ENCODE assay signal across 22 cellular contexts in genomic region chr10:70140297-70140696, GRCh38. TPM values are rescaled to one million over a fixed set of nuclear protein-coding genes. Genes with fewer than 3 reads are reported as not detected.
A peak's percentile ranks its signal among the peaks of the same experiment; 100 is the strongest.
DNase-seq lines count a peak whose midpoint lies in the region; ATAC-seq, FAIRE-seq and TF ChIP-seq lines count a peak whose summit lies in the region.
"Had no signal": no experiment of that assay in that cellular context is flagged by ENCODE, and none has a peak within 500 bp of the region (broad histone marks: within the 10 kb centered on the region; RNA-seq: fewer than 3 reads in every experiment).

No MANE protein-coding gene starts in this region.

- no peak for TF ChIP-seq EP300 in HepG2 (IDR thresholded peaks at IDR 0.05; ENCODE audit: low read depth in 2 of 2, low read length in 2 of 2)
- no peak for TF ChIP-seq EP300 in HepG2 (CRISPR knock-in tag; IDR thresholded peaks at IDR 0.05; ENCODE audit: borderline replicate concordance)
- TF ChIP-seq EP300 in K562 (IDR thresholded peaks at IDR 0.05; ENCODE audit: low read length): no peak

- POLR2A ChIA-PET in HepG2 (lab: Yijun Ruan, JAX) (no interaction called here), RWPE1 (lab: Yijun Ruan, JAX; ENCODE audit: low non-redundant PET) (no interaction called here), K562 (lab: Yijun Ruan, JAX) (no interaction called here)
- POLR2A ChIA-PET in activated CD8-positive, alpha-beta T cell treated with anti-CD3 and anti-CD28 coated beads for 36 hours (lab: Charles Lee): interaction anchor here (0.8 kb wide), 1 partner anchor 265 kb away, joined by 3 read pairs; no protein-coding TSS in a partner anchor

- H3K36me3 ChIP-seq in HepG2 (replicated peaks in 1 of 2; ENCODE audit: control insufficient read depth in 1 of 2, insufficient read depth in 2 of 2, low read length in 2 of 2) (no peaks in the 10 kb centered on the region), right lobe of liver (peaks cover 0 to 5% (median 0%) of the 10 kb centered on the region in 4 donors), K562 (ENCODE audit: control insufficient read depth, insufficient read depth, low read length) (peaks cover 37% of the 10 kb centered on the region; the same call in 2 of the 3 replicates), left lung (peaks cover 0 to 5% of the 10 kb centered on the region in 2 donors)

- H4K20me1 ChIP-seq in HepG2 (ENCODE audit: insufficient read depth, low read length) (no peaks in the 10 kb centered on the region), K562 (replicated peaks; ENCODE audit: control insufficient read depth, insufficient read depth, low read length) (0 out of 2 replicates have a peak, but pooled peaks cover 11% of the 10 kb centered on the region)

- CTCF ChIA-PET in HepG2 (lab: Yijun Ruan, JAX; ENCODE audit: low intra/inter-chr PET ratio, low total read pairs) (no interaction called here), RWPE1 (lab: Yijun Ruan, JAX) (interaction anchor here (0.6 to 0.9 kb wide), 3 partner anchors 17 to 972 kb away, joined by 3 to 7 read pairs (median 4); no protein-coding TSS in a partner anchor), K562 (lab: Yijun Ruan, JAX; ENCODE audit: low intra/inter-chr PET ratio) (no interaction called here)
- CTCF ChIA-PET in activated CD8-positive, alpha-beta T cell treated with anti-CD3 and anti-CD28 coated beads for 36 hours (lab: Charles Lee): interaction anchor here (0.9 to 5.0 kb wide), 2 partner anchors 24 to 81 kb away, joined by 3 to 28 read pairs; no protein-coding TSS in a partner anchor

- TF ChIP-seq POLR2A in HepG2 (IDR thresholded peaks at IDR 0.05; ENCODE audit: insufficient read depth in 1 of 2, low read depth in 2 of 2, low read length in 2 of 2) (no peak), right lobe of liver (IDR thresholded peaks at IDR 0.05) (no peak), K562 (conservative IDR thresholded peaks at IDR 0.05) (no peak)

- 95% methylated on average over 5 of the region's 5 CpGs for WGBS in HepG2 (ENCODE audit: low lambda C conversion rate)
- 89% methylated on average over 5 of the region's 5 CpGs for WGBS in right lobe of liver (ENCODE audit: insufficient coverage, low coverage, low lambda C conversion rate, missing lambda C conversion rate)
- WGBS in K562 (ENCODE audit: insufficient coverage, low coverage, missing lambda C conversion rate): 60% methylated on average over 5 of the region's 5 CpGs

- H3K9me3 ChIP-seq in HepG2 (ENCODE audit: low read length) (no peaks in the 10 kb centered on the region), right lobe of liver (no peaks in the 10 kb centered on the region), K562 (replicated peaks; ENCODE audit: control insufficient read depth, insufficient read depth, low read depth, low read length) (peaks cover 14% of the 10 kb centered on the region), left lung (no peaks in the 10 kb centered on the region)
- H3K9me3 ChIP-seq: A549; BLaER1 treated with 17β-estradiol and CSF1 and Interleukin-3, amounts not matched to agents 10 nM and 100 nM; Caco-2 had no signal

- H3K27ac ChIP-seq in HepG2 (ENCODE audit: extremely low read length, insufficient read depth, low read length) (no peak overlapping the region), right lobe of liver (no peak overlapping the region), RWPE1 (peak overlapping the region; percentile 78; the same call in 1 of the 2 replicates), K562 (ENCODE audit: extremely low read depth, low read depth, low read length) (no peak overlapping the region), left lung (no peak overlapping the region)
- H3K27ac ChIP-seq: 22Rv1; A549; BLaER1 treated with 17β-estradiol and CSF1 and Interleukin-3, amounts not matched to agents 10 nM and 100 nM; C4-2B had no signal

- H3K27ac Mint-ChIP-seq in activated CD8-positive, alpha-beta T cell treated with anti-CD3 and anti-CD28 coated beads for 36 hours: no peak overlapping the region
- H3K27ac Mint-ChIP-seq: B cell; CD4-positive, alpha-beta T cell had no signal

- H3K27me3 Mint-ChIP-seq in activated CD8-positive, alpha-beta T cell treated with anti-CD3 and anti-CD28 coated beads for 36 hours: no peaks in the 10 kb centered on the region
- H3K27me3 Mint-ChIP-seq: B cell; CD4-positive, alpha-beta T cell; CD8-positive, alpha-beta memory T cell had no signal

- H3K27me3 ChIP-seq in HepG2 (ENCODE audit: control insufficient read depth in 1 of 2, insufficient read depth in 2 of 2, low read length in 2 of 2) (no peaks in the 10 kb centered on the region), right lobe of liver (no peaks in the 10 kb centered on the region), K562 (ENCODE audit: control insufficient read depth in 2 of 2, insufficient read depth in 2 of 2, low read length in 2 of 2) (no peaks in the 10 kb centered on the region), left lung (no peaks in the 10 kb centered on the region)
- H3K27me3 ChIP-seq: BLaER1 treated with 17β-estradiol and CSF1 and Interleukin-3, amounts not matched to agents 10 nM and 100 nM had no signal

- H3K4me2 ChIP-seq in HepG2 (ENCODE audit: low read depth, low read length) (no peak overlapping the region), K562 (ENCODE audit: insufficient read depth, low read length) (no peak overlapping the region)
- H3K4me2 ChIP-seq: A549; BLaER1 treated with 17β-estradiol and CSF1 and Interleukin-3, amounts not matched to agents 10 nM and 100 nM had no signal

- H2AFZ ChIP-seq in HepG2 (ENCODE audit: low read length) (no peak overlapping the region), K562 (ENCODE audit: low read depth, low read length) (no peak overlapping the region)

- no peak for DNase-seq in HepG2 (ENCODE audit: low spot score)
- DNase-seq in right lobe of liver: no peak
- no peak for DNase-seq in RWPE1 (ENCODE audit: low spot score)
- no peak for DNase-seq in K562 (ENCODE audit: extremely low read depth in 1 of 4, low spot score in 3 of 4)
- DNase-seq in activated CD8-positive, alpha-beta T cell treated with anti-CD3 and anti-CD28 coated beads for 36 hours: no peak
- DNase-seq in left lung: no peak
- DNase-seq: AML-193; Calu3; CD4-positive, alpha-beta T cell; CD8-positive, alpha-beta memory T cell; DMS79 treated with DMSO at 0.1 percent for 48 hours; GF-D8 had no signal

- ATAC-seq in HepG2 (no peak), right lobe of liver (no peak), K562 (no peak), left lung (no peak)
- ATAC-seq in activated CD8-positive, alpha-beta T cell treated with anti-CD3 and anti-CD28 coated beads for 36 hours: no peak
- ATAC-seq: A549 had no signal

- TF ChIP-seq CTCF in HepG2 (CRISPR knock-in tag; IDR thresholded peaks at IDR 0.05) (no peak), right lobe of liver (IDR thresholded peaks at IDR 0.05) (no peak), RWPE1 (conservative IDR thresholded peaks at IDR 0.05; ENCODE audit: low read depth) (no peak), K562 (IDR thresholded peaks at IDR 0.05 in 2 of 3, conservative IDR thresholded peaks at IDR 0.05 in 1 of 3; ENCODE audit: insufficient read depth in 2 of 3, low read depth in 1 of 3, low read length in 3 of 3) (no peak), left lung (IDR thresholded peaks at IDR 0.05) (no peak)
- no peak for TF ChIP-seq CTCF in activated CD8-positive, alpha-beta T cell treated with anti-CD3 and anti-CD28 coated beads for 36 hours (IDR thresholded peaks at IDR 0.05)

- no peak overlapping the region for H3K4me3 Mint-ChIP-seq in activated CD8-positive, alpha-beta T cell treated with anti-CD3 and anti-CD28 coated beads for 36 hours
- H3K4me3 Mint-ChIP-seq: B cell; CD4-positive, alpha-beta T cell had no signal

- in situ Hi-C loops in HepG2 (cut with HindIII; ENCODE audit: extremely low pct_ligation_motif_present, low pct_unique_long_range_greater_than_20kb): no loop called here
- in situ Hi-C loops in K562 (cut with MboI): no loop called here

- intact Hi-C loops in HepG2 (cut with micrococcal nuclease; ENCODE audit: unreplicated experiment): no loop called here
- intact Hi-C loops in right lobe of liver (cut with DNase I): no loop called here
- intact Hi-C loops in K562 (cut with micrococcal nuclease): no loop called here
- intact Hi-C loops in activated CD8-positive, alpha-beta T cell treated with anti-CD3 and anti-CD28 coated beads for 36 hours (cut with micrococcal nuclease): no loop called here
- intact Hi-C loops in left lung (cut with DNase I): no loop called here

- no peaks in the 10 kb centered on the region for H3K9me3 Mint-ChIP-seq in activated CD8-positive, alpha-beta T cell treated with anti-CD3 and anti-CD28 coated beads for 36 hours
- H3K9me3 Mint-ChIP-seq: CD4-positive, alpha-beta T cell; CD8-positive, alpha-beta memory T cell had no signal

- BruUV-seq in HepG2 (replicated peaks; lab: Mats Ljungman, UMichigan) (no TSS peak), K562 (replicated peaks; lab: Mats Ljungman, UMichigan) (no TSS peak)

- FAIRE-seq in HepG2 (lab: Jason Lieb, UNC): no peak
- no peak for FAIRE-seq in K562 (lab: Jason Lieb, UNC)
- FAIRE-seq: A549, D721Med, G401.6, GM12892, GM18507 had no signal

- H3K36me3 Mint-ChIP-seq in activated CD8-positive, alpha-beta T cell treated with anti-CD3 and anti-CD28 coated beads for 36 hours (ENCODE audit: low read depth): peaks cover 8% of the 10 kb centered on the region

- no peak for TF ChIP-seq RAD21 in HepG2 (CRISPR knock-in tag; IDR thresholded peaks at IDR 0.05)
- no peak for TF ChIP-seq RAD21 in K562 (CRISPR knock-in tag; conservative IDR thresholded peaks at IDR 0.05 in 1 of 2, IDR thresholded peaks at IDR 0.05 in 1 of 2)

- H3K4me1 Mint-ChIP-seq in activated CD8-positive, alpha-beta T cell treated with anti-CD3 and anti-CD28 coated beads for 36 hours (ENCODE audit: low read depth): peaks cover 32% of the 10 kb centered on the region

- no peak overlapping the region for H3K9ac ChIP-seq in HepG2 (ENCODE audit: insufficient read depth, low read depth, low read length)
- H3K9ac ChIP-seq in K562 (ENCODE audit: insufficient read depth in 1 of 2, low read depth in 2 of 2, low read length in 2 of 2): no peak overlapping the region
- H3K9ac ChIP-seq: BLaER1 treated with 17β-estradiol and CSF1 and Interleukin-3, amounts not matched to agents 10 nM and 100 nM had no signal

- H3K9me1 ChIP-seq in K562 (ENCODE audit: control insufficient read depth, insufficient read depth, low read length): peaks cover 3% of the 10 kb centered on the region

- H3K79me2 ChIP-seq in HepG2 (ENCODE audit: insufficient read depth, low read length) (peaks cover 7% of the 10 kb centered on the region), K562 (ENCODE audit: control insufficient read depth, insufficient read depth, low read length) (no peaks in the 10 kb centered on the region)

- H3K4me3 ChIP-seq in HepG2 (replicated peaks in 1 of 3; ENCODE audit: insufficient read depth in 1 of 3, low read depth in 2 of 3, low read length in 3 of 3) (no peak overlapping the region), right lobe of liver (no peak overlapping the region), K562 (no peak overlapping the region), left lung (no peak overlapping the region)
- H3K4me3 ChIP-seq: A549; BLaER1 treated with 17β-estradiol and CSF1 and Interleukin-3, amounts not matched to agents 10 nM and 100 nM had no signal

- H3K4me1 ChIP-seq in HepG2 (ENCODE audit: insufficient read depth, low read length) (peaks cover 25% of the 10 kb centered on the region), right lobe of liver (no peaks in the 10 kb centered on the region), K562 (replicated peaks in 1 of 2; ENCODE audit: control insufficient read depth in 2 of 2, insufficient read depth in 2 of 2, low read length in 2 of 2) (peaks cover 4 to 17% of the 10 kb centered on the region in 2 experiments; a peak in 4 of 5 replicates), left lung (peaks cover 8 to 10% of the 10 kb centered on the region in 2 donors)

RNA-seq across cellular contexts. Expression of gene TYSND1, which starts 6.2 kb away (rescaled TPM):
- total RNA-seq in HepG2 (2016; rRNA removed; fragmentation: Illumina TruSeq; extraction: Trizol) (6.8 and 8.9 TPM in 2 replicates), right lobe of liver (10 to 100 TPM in 2 of 6 experiments, 1 to 10 TPM in 4; 5.3 to 11.1 (median 8.2) TPM), K562 (2014; rRNA removed) (0.91 and 1.8 TPM in 2 replicates), K562 (2014; rRNA removed; fragmentation: Illumina TruSeq; extraction: Trizol) (0.41 and 1.4 TPM in 2 replicates), K562 (2015; rRNA removed; fragmentation: Illumina TruSeq; extraction: Trizol) (1.4 and 1.6 TPM in 2 replicates), K562 (2021) (1.7 and 1.9 TPM in 2 replicates), left lung (10 to 100 TPM; 11.3 to 14.5 TPM)
- total RNA-seq in HepG2 (2016; cell fraction: cytosol; rRNA removed; fragmentation: Illumina TruSeq; extraction: Trizol; ENCODE audit: low read depth): 2.8 and 2.9 TPM in 2 replicates
- 6.9 and 8.5 TPM in 2 replicates for total RNA-seq in HepG2 (2016; cell fraction: insoluble cytoplasmic fraction; rRNA removed; fragmentation: Illumina TruSeq; extraction: Trizol)
- total RNA-seq in HepG2 (2016; cell fraction: membrane; rRNA removed; fragmentation: Illumina TruSeq; extraction: Trizol): 4.6 and 5.0 TPM in 2 replicates
- 8.5 and 8.7 TPM in 2 replicates for total RNA-seq in HepG2 (2016; cell fraction: nucleus; rRNA removed; fragmentation: Illumina TruSeq; extraction: Trizol)
- polyA plus RNA-seq in HepG2 (2011; rRNA removed) (3.3 and 4.6 TPM in 2 replicates), K562 (2011; rRNA removed) (1.3 and 2.0 TPM in 2 replicates), K562 (2014; fragmentation: Illumina TruSeq; extraction: Trizol) (1.3 TPM in 2 replicates), K562 (2014; fragmentation: Nextera tagmentation; extraction: Ambion mirVana) (under 1 TPM; 0.60 to 0.65 TPM), K562 (2014; rRNA removed) (1.3 and 2.0 TPM in 2 replicates)
- 2.7 and 3.0 TPM in 2 replicates for polyA plus RNA-seq in HepG2 (2011; cell fraction: cytosol; rRNA removed)
- polyA plus RNA-seq in HepG2 (2011; cell fraction: nucleus; rRNA removed): 9.5 and 11.8 TPM in 2 replicates
- 3.2 and 4.1 TPM in 2 replicates for polyA plus RNA-seq in HepG2 (2012)
- 1.8 and 2.0 TPM in 2 replicates for polyA plus RNA-seq in HepG2 (2016; cell fraction: cytosol; fragmentation: Illumina TruSeq; extraction: Trizol; ENCODE audit: low read depth)
- 5.6 and 5.9 TPM in 2 replicates for polyA plus RNA-seq in HepG2 (2016; cell fraction: insoluble cytoplasmic fraction; fragmentation: Illumina TruSeq; extraction: Trizol; ENCODE audit: low read depth)
- 2.8 and 3.0 TPM in 2 replicates for polyA plus RNA-seq in HepG2 (2016; cell fraction: membrane; fragmentation: Illumina TruSeq; extraction: Trizol; ENCODE audit: low read depth)
- polyA plus RNA-seq in HepG2 (2016; cell fraction: nucleus; fragmentation: Illumina TruSeq; extraction: Trizol; ENCODE audit: insufficient read depth, low read depth): 13.4 and 14.6 TPM in 2 replicates
- polyA minus RNA-seq in HepG2 (2011; rRNA and poly(A)+ RNA removed; ENCODE audit: low replicate concordance): 6.5 and 19.5 TPM in 2 replicates
- 2.1 and 3.2 TPM in 2 replicates for polyA minus RNA-seq in HepG2 (2011; cell fraction: cytosol; rRNA and poly(A)+ RNA removed)
- 4.1 and 4.4 TPM in 2 replicates for polyA minus RNA-seq in HepG2 (2011; cell fraction: nucleus; rRNA and poly(A)+ RNA removed)
- total RNA-seq in K562 (2011; cell fraction: chromatin; rRNA removed; ENCODE audit: low replicate concordance): 7.2 and 8.1 TPM in 2 replicates
- total RNA-seq in K562 (2011; cell fraction: nucleolus; rRNA removed): 4.7 and 5.0 TPM in 2 replicates
- 5.2 and 7.2 TPM in 2 replicates for total RNA-seq in K562 (2011; cell fraction: nucleoplasm; rRNA removed)
- 2.1 and 2.3 TPM in 2 replicates for polyA plus RNA-seq in K562 (2011; cell fraction: cytosol; rRNA removed)
- 3.5 and 3.6 TPM in 2 replicates for polyA plus RNA-seq in K562 (2011; cell fraction: nucleus; rRNA removed)
- 0.98 and 2.0 TPM in 2 replicates for polyA plus RNA-seq in K562 (2012)
- polyA minus RNA-seq in K562 (2011; rRNA and poly(A)+ RNA removed): 1.5 and 2.1 TPM in 2 replicates
- 0.48 and 0.73 TPM in 2 replicates for polyA minus RNA-seq in K562 (2011; cell fraction: cytosol; rRNA and poly(A)+ RNA removed)
- polyA minus RNA-seq in K562 (2011; cell fraction: nucleus; rRNA and poly(A)+ RNA removed): 2.6 and 3.1 TPM in 2 replicates
- 10 to 100 TPM; 20.0 to 20.3 TPM for total RNA-seq in activated CD8-positive, alpha-beta T cell treated with anti-CD3 and anti-CD28 coated beads for 36 hours

RNA-seq across cellular contexts. Expression of gene AIFM2, which starts 7.7 kb away (rescaled TPM):
- total RNA-seq in HepG2 (2016; rRNA removed; fragmentation: Illumina TruSeq; extraction: Trizol) (20.3 and 29.6 TPM in 2 replicates), right lobe of liver (10 to 100 TPM; 11.4 to 23.3 (median 18.2) TPM), K562 (2014; rRNA removed) (9.2 and 10.5 TPM in 2 replicates), K562 (2014; rRNA removed; fragmentation: Illumina TruSeq; extraction: Trizol) (3.9 and 5.3 TPM in 2 replicates), K562 (2015; rRNA removed; fragmentation: Illumina TruSeq; extraction: Trizol) (7.6 and 7.8 TPM in 2 replicates), K562 (2021) (11.4 and 13.1 TPM in 2 replicates), left lung (10 to 100 TPM; 16.1 to 17.5 TPM)
- total RNA-seq in HepG2 (2016; cell fraction: cytosol; rRNA removed; fragmentation: Illumina TruSeq; extraction: Trizol; ENCODE audit: low read depth): 5.3 and 5.8 TPM in 2 replicates
- total RNA-seq in HepG2 (2016; cell fraction: insoluble cytoplasmic fraction; rRNA removed; fragmentation: Illumina TruSeq; extraction: Trizol): 20.5 and 28.1 TPM in 2 replicates
- total RNA-seq in HepG2 (2016; cell fraction: membrane; rRNA removed; fragmentation: Illumina TruSeq; extraction: Trizol): 15.5 and 15.7 TPM in 2 replicates
- total RNA-seq in HepG2 (2016; cell fraction: nucleus; rRNA removed; fragmentation: Illumina TruSeq; extraction: Trizol): 19.1 and 21.7 TPM in 2 replicates
- polyA plus RNA-seq in HepG2 (2011; rRNA removed) (29.5 and 36.9 TPM in 2 replicates), K562 (2011; rRNA removed) (8.0 and 9.9 TPM in 2 replicates), K562 (2014; fragmentation: Illumina TruSeq; extraction: Trizol) (9.3 and 12.1 TPM in 2 replicates), K562 (2014; fragmentation: Nextera tagmentation; extraction: Ambion mirVana) (1 to 10 TPM; 2.7 to 4.9 TPM), K562 (2014; rRNA removed) (13.9 and 14.1 TPM in 2 replicates)
- polyA plus RNA-seq in HepG2 (2011; cell fraction: cytosol; rRNA removed): 33.7 and 37.4 TPM in 2 replicates
- 23.7 and 28.1 TPM in 2 replicates for polyA plus RNA-seq in HepG2 (2011; cell fraction: nucleus; rRNA removed)
- polyA plus RNA-seq in HepG2 (2012): 17.3 and 23.0 TPM in 2 replicates
- polyA plus RNA-seq in HepG2 (2016; cell fraction: cytosol; fragmentation: Illumina TruSeq; extraction: Trizol; ENCODE audit: low read depth): 14.4 and 15.8 TPM in 2 replicates
- 62.5 and 67.2 TPM in 2 replicates for polyA plus RNA-seq in HepG2 (2016; cell fraction: insoluble cytoplasmic fraction; fragmentation: Illumina TruSeq; extraction: Trizol; ENCODE audit: low read depth)
- polyA plus RNA-seq in HepG2 (2016; cell fraction: membrane; fragmentation: Illumina TruSeq; extraction: Trizol; ENCODE audit: low read depth): 20.3 and 20.6 TPM in 2 replicates
- polyA plus RNA-seq in HepG2 (2016; cell fraction: nucleus; fragmentation: Illumina TruSeq; extraction: Trizol; ENCODE audit: insufficient read depth, low read depth): 51.6 and 53.4 TPM in 2 replicates
- 21.2 and 33.7 TPM in 2 replicates for polyA minus RNA-seq in HepG2 (2011; rRNA and poly(A)+ RNA removed; ENCODE audit: low replicate concordance)
- 10.0 and 12.4 TPM in 2 replicates for polyA minus RNA-seq in HepG2 (2011; cell fraction: cytosol; rRNA and poly(A)+ RNA removed)
- polyA minus RNA-seq in HepG2 (2011; cell fraction: nucleus; rRNA and poly(A)+ RNA removed): 15.5 and 16.9 TPM in 2 replicates
- total RNA-seq in K562 (2011; cell fraction: chromatin; rRNA removed; ENCODE audit: low replicate concordance): 7.2 and 14.4 TPM in 2 replicates
- total RNA-seq in K562 (2011; cell fraction: nucleolus; rRNA removed): 8.3 and 9.7 TPM in 2 replicates
- 8.2 and 9.4 TPM in 2 replicates for total RNA-seq in K562 (2011; cell fraction: nucleoplasm; rRNA removed)
- polyA plus RNA-seq in K562 (2011; cell fraction: cytosol; rRNA removed): 9.2 and 13.0 TPM in 2 replicates
- 7.5 and 12.1 TPM in 2 replicates for polyA plus RNA-seq in K562 (2011; cell fraction: nucleus; rRNA removed)
- polyA plus RNA-seq in K562 (2012): 11.0 and 11.6 TPM in 2 replicates
- 3.8 and 7.3 TPM in 2 replicates for polyA minus RNA-seq in K562 (2011; rRNA and poly(A)+ RNA removed)
- polyA minus RNA-seq in K562 (2011; cell fraction: cytosol; rRNA and poly(A)+ RNA removed): 6.6 and 7.1 TPM in 2 replicates
- 2.7 and 3.1 TPM in 2 replicates for polyA minus RNA-seq in K562 (2011; cell fraction: nucleus; rRNA and poly(A)+ RNA removed)
- 1 to 10 TPM; 6.3 to 8.2 TPM for total RNA-seq in activated CD8-positive, alpha-beta T cell treated with anti-CD3 and anti-CD28 coated beads for 36 hours

RNA-seq across cellular contexts. Expression of gene SAR1A, which starts 30.0 kb away (rescaled TPM):
- total RNA-seq in HepG2 (2016; rRNA removed; fragmentation: Illumina TruSeq; extraction: Trizol) (104 and 117 TPM in 2 replicates), right lobe of liver (10 to 100 TPM; 35.3 to 77.5 (median 61.0) TPM), K562 (2014; rRNA removed) (63.0 and 68.5 TPM in 2 replicates), K562 (2014; rRNA removed; fragmentation: Illumina TruSeq; extraction: Trizol) (96.9 and 105 TPM in 2 replicates), K562 (2015; rRNA removed; fragmentation: Illumina TruSeq; extraction: Trizol) (79.4 and 84.9 TPM in 2 replicates), K562 (2021) (119 and 123 TPM in 2 replicates), left lung (100 to 1,000 TPM; 165 to 219 TPM)
- 53.7 and 67.8 TPM in 2 replicates for total RNA-seq in HepG2 (2016; cell fraction: cytosol; rRNA removed; fragmentation: Illumina TruSeq; extraction: Trizol; ENCODE audit: low read depth)
- total RNA-seq in HepG2 (2016; cell fraction: insoluble cytoplasmic fraction; rRNA removed; fragmentation: Illumina TruSeq; extraction: Trizol): 98.6 and 118 TPM in 2 replicates
- total RNA-seq in HepG2 (2016; cell fraction: membrane; rRNA removed; fragmentation: Illumina TruSeq; extraction: Trizol): 40.3 and 46.7 TPM in 2 replicates
- total RNA-seq in HepG2 (2016; cell fraction: nucleus; rRNA removed; fragmentation: Illumina TruSeq; extraction: Trizol): 88.9 and 106 TPM in 2 replicates
- polyA plus RNA-seq in HepG2 (2011; rRNA removed) (42.7 and 51.4 TPM in 2 replicates), K562 (2011; rRNA removed) (123 and 129 TPM in 2 replicates), K562 (2014; fragmentation: Illumina TruSeq; extraction: Trizol) (73.8 and 76.6 TPM in 2 replicates), K562 (2014; fragmentation: Nextera tagmentation; extraction: Ambion mirVana) (100 to 1,000 TPM; 115 to 132 TPM), K562 (2014; rRNA removed) (53.0 and 55.8 TPM in 2 replicates)
- polyA plus RNA-seq in HepG2 (2011; cell fraction: cytosol; rRNA removed): 18.7 and 26.3 TPM in 2 replicates
- 20.6 and 21.6 TPM in 2 replicates for polyA plus RNA-seq in HepG2 (2011; cell fraction: nucleus; rRNA removed)
- polyA plus RNA-seq in HepG2 (2012): 43.4 and 54.2 TPM in 2 replicates
- 17.3 and 19.4 TPM in 2 replicates for polyA plus RNA-seq in HepG2 (2016; cell fraction: cytosol; fragmentation: Illumina TruSeq; extraction: Trizol; ENCODE audit: low read depth)
- polyA plus RNA-seq in HepG2 (2016; cell fraction: insoluble cytoplasmic fraction; fragmentation: Illumina TruSeq; extraction: Trizol; ENCODE audit: low read depth): 65.1 and 69.7 TPM in 2 replicates
- polyA plus RNA-seq in HepG2 (2016; cell fraction: membrane; fragmentation: Illumina TruSeq; extraction: Trizol; ENCODE audit: low read depth): 14.1 and 16.4 TPM in 2 replicates
- polyA plus RNA-seq in HepG2 (2016; cell fraction: nucleus; fragmentation: Illumina TruSeq; extraction: Trizol; ENCODE audit: insufficient read depth, low read depth): 125 and 135 TPM in 2 replicates
- 86.9 and 186 TPM in 2 replicates for polyA minus RNA-seq in HepG2 (2011; rRNA and poly(A)+ RNA removed; ENCODE audit: low replicate concordance)
- 41.2 and 47.2 TPM in 2 replicates for polyA minus RNA-seq in HepG2 (2011; cell fraction: cytosol; rRNA and poly(A)+ RNA removed)
- polyA minus RNA-seq in HepG2 (2011; cell fraction: nucleus; rRNA and poly(A)+ RNA removed): 43.6 and 52.5 TPM in 2 replicates
- 82.1 and 152 TPM in 2 replicates for total RNA-seq in K562 (2011; cell fraction: chromatin; rRNA removed; ENCODE audit: low replicate concordance)
- 47.0 and 49.2 TPM in 2 replicates for total RNA-seq in K562 (2011; cell fraction: nucleolus; rRNA removed)
- total RNA-seq in K562 (2011; cell fraction: nucleoplasm; rRNA removed): 98.8 and 142 TPM in 2 replicates
- 22.7 and 40.1 TPM in 2 replicates for polyA plus RNA-seq in K562 (2011; cell fraction: cytosol; rRNA removed)
- 35.5 and 56.1 TPM in 2 replicates for polyA plus RNA-seq in K562 (2011; cell fraction: nucleus; rRNA removed)
- 40.2 and 56.6 TPM in 2 replicates for polyA plus RNA-seq in K562 (2012)
- 168 and 183 TPM in 2 replicates for polyA minus RNA-seq in K562 (2011; rRNA and poly(A)+ RNA removed)
- polyA minus RNA-seq in K562 (2011; cell fraction: cytosol; rRNA and poly(A)+ RNA removed): 51.8 and 62.8 TPM in 2 replicates
- polyA minus RNA-seq in K562 (2011; cell fraction: nucleus; rRNA and poly(A)+ RNA removed): 19.5 and 37.4 TPM in 2 replicates
- total RNA-seq in activated CD8-positive, alpha-beta T cell treated with anti-CD3 and anti-CD28 coated beads for 36 hours: 100 to 1,000 TPM in 1 of 2 experiments, 10 to 100 TPM in 1; 95.9 to 101 TPM

Comparison
In these comparisons a context has a peak if more than half of its experiments do, and no peak if none do; other contexts are left out.
1. CTCF ChIA-PET loops: an anchor here in RWPE1 (0.6 to 0.9 kb wide) and activated CD8-positive, alpha-beta T cell treated with anti-CD3 and anti-CD28 coated beads for 36 hours (0.9 to 5.0 kb wide); none called in HepG2 and K562.
2. Of the 241 proteins assayed by ChIP-seq in both HepG2 and K562: peak only in HepG2: none; only in K562: none; in both: ZNF24; in neither: 240.